Comparison of ENCODE assay signal across 8 cellular contexts in the genomic region with DNA sequence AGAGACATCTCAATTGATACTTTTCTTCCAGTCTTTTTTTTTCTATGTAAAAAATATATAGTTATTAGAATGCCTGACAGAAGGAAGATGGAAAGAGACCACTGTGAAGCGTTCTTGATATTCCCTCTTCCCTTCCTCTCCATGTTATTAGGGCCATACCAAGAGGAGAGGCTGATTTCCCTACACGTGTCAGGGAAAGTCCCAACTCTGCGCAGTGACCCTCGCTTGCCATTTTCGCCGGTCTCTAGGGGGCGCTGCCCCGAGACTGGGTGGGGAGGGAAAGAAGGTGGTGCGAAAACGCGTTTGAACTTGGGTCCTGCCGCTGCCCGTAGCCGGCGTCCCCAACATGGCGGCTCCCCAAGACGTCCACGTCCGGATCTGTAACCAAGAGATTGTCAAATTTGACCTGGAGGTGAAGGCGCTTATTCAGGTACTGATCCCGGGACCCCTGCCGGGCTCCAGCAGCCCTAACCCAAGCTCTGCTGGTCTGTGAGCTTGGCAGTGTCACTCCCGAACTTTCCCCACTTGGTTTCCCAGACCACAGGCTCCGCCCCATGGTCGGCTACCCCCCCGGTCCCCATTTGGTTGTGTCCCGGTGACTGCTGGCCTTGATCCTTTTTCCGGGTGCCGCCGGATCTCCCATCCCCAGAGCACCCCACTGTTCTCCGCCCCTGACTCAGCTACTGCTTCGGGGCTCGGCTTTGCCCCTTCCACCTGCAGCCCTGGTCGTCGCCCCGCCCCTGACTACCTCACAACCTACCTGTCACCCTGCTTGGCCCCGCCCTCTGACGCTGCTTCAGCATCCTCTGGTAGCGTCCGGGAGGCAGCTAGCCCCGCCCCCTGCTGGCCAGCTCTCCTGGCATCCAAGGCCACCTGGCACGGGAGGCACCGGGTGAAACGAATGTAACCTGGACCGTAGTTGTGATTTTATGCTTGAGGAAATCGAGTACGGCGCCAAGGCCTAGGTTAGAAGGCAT.
DNase-seq lines count a peak whose midpoint lies in the region; ATAC-seq and FAIRE-seq lines count a peak whose summit lies in the region.

A gene with protein sequence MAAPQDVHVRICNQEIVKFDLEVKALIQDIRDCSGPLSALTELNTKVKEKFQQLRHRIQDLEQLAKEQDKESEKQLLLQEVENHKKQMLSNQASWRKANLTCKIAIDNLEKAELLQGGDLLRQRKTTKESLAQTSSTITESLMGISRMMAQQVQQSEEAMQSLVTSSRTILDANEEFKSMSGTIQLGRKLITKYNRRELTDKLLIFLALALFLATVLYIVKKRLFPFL (plus strand): TSS at position 332 of the 977 bp plus-strand sequence. CDS start 15 bp downstream, at position 347.

- ATAC-seq in GM19043 (IDR thresholded peaks at IDR 0.05; ENCODE audit: low read depth, unreplicated experiment) (peak; percentile 92), HG03378 (IDR thresholded peaks at IDR 0.05; ENCODE audit: unreplicated experiment) (peak; percentile 79)
- ATAC-seq in activated CD4-positive, CD25-positive, alpha-beta regulatory T cell treated with anti-CD3 and anti-CD28 coated beads, Interleukin-2, amount 50 U/mL, for 24 hours: peak; percentile 93

- peak; percentile 82 for FAIRE-seq in islet of Langerhans (lab: Jason Lieb, UNC)

- DNase-seq in AML-193 (lab: John Stamatoyannopoulos, UW) (peak; percentile 82 to 90), NCI-H446 treated with DMSO at 0.1 percent for 48 hours (lab: John Stamatoyannopoulos, UW) (peak; percentile 80), cerebellar cortex (ENCODE audit: low spot score) (peak; percentile 96)
- DNase-seq in stimulated activated CD4-positive, alpha-beta T cell treated with anti-CD3 and anti-CD28 coated beads, Interleukin-12 subunit alpha, Interleukin-12 subunit beta, amount 100 ng/mL, for 4 hours: peak; percentile 98

Comparison
In these comparisons a context has a peak if more than half of its experiments do, and no peak if none do; other contexts are left out.
1. Peak in every context shown above with its lines: DNase-seq and ATAC-seq.